17 cellular contexts compared by ENCODE assay signal in genomic region chr14:48319823-48320222, GRCh38.
DNase-seq lines count a peak whose midpoint lies in the region; TF ChIP-seq lines count a peak whose summit lies in the region.
"Had no signal": no experiment of that assay in that cellular context is flagged by ENCODE, and none has a peak within 500 bp of the region (broad histone marks: within the 10 kb centered on the region; RNA-seq: fewer than 3 reads in every experiment).

No MANE protein-coding gene starts in this region.

- H3K4me1 ChIP-seq in A673 (ENCODE audit: insufficient read depth, low read length, poor library complexity, severe bottlenecking): no peaks in the 10 kb centered on the region
- no peaks in the 10 kb centered on the region for H3K4me1 ChIP-seq in neuronal stem cell (ENCODE audit: control insufficient read depth in 2 of 2, insufficient read depth in 1 of 2, low read depth in 1 of 2, low read length in 2 of 2)
- H3K4me1 ChIP-seq: A549, BE2C, BLaER1 had no signal

- H2BK15ac ChIP-seq in neuronal stem cell (ENCODE audit: low read length): no peak overlapping the region

- H3K79me1 ChIP-seq in neuronal stem cell (ENCODE audit: low read depth, low read length): no peaks in the 10 kb centered on the region

- no peak overlapping the region for H2BK12ac ChIP-seq in neuronal stem cell (ENCODE audit: low read length)

- POLR2A ChIA-PET in A673 (lab: Charles Lee; ENCODE audit: low non-redundant PET): no interaction called here

- intact Hi-C loops in A673 (cut with micrococcal nuclease; ENCODE audit: unreplicated experiment): no loop called here

- no peak overlapping the region for H4K8ac ChIP-seq in neuronal stem cell (ENCODE audit: low read depth, low read length)

- H2AK5ac ChIP-seq in neuronal stem cell (ENCODE audit: low read depth, low read length): no peak overlapping the region

- no peak overlapping the region for H3K18ac ChIP-seq in neuronal stem cell (ENCODE audit: low read length)

- CTCF ChIA-PET in A673 (lab: Charles Lee): no interaction called here

- no TSS peak for BruUV-seq in A673 (replicated peaks; lab: Mats Ljungman, UMichigan)

- H3K9me3 ChIP-seq in A673 (ENCODE audit: low read depth, low read length, poor library complexity, severe bottlenecking): no peaks in the 10 kb centered on the region
- no peaks in the 10 kb centered on the region for H3K9me3 ChIP-seq in neuronal stem cell (replicated peaks in 1 of 2; ENCODE audit: control insufficient read depth in 2 of 2, insufficient read depth in 1 of 2, low read depth in 1 of 2, low read length in 2 of 2)
- H3K9me3 ChIP-seq: A549, BE2C, BLaER1 had no signal

- no peak for TF ChIP-seq CTCF in A673 (conservative IDR thresholded peaks at IDR 0.05; ENCODE audit: low read depth, low read length)

- H3K27me3 ChIP-seq in A673 (replicated peaks; ENCODE audit: insufficient read depth, low read depth, low read length, poor library complexity) (no peaks in the 10 kb centered on the region), neuronal stem cell (ENCODE audit: control insufficient read depth in 3 of 3, insufficient read depth in 3 of 3, low read depth in 1 of 3, low read length in 3 of 3) (peaks cover 0 to 7% (median 0%) of the 10 kb centered on the region in 3 experiments)
- H3K27me3 ChIP-seq: BE2C, BLaER1 had no signal

- H2AFZ ChIP-seq in neuronal stem cell (ENCODE audit: low read length): no peak overlapping the region

- H3K9ac ChIP-seq in neuronal stem cell (ENCODE audit: low read depth, low read length, poor library complexity): no peak overlapping the region
- H3K9ac ChIP-seq: BLaER1 had no signal

- no peak overlapping the region for H2BK120ac ChIP-seq in neuronal stem cell (ENCODE audit: low read depth, low read length)

- H3K4me3 ChIP-seq in A673 (ENCODE audit: low read depth, low read length, poor library complexity, severe bottlenecking) (no peak overlapping the region), neuronal stem cell (ENCODE audit: low read length in 2 of 2) (no peak overlapping the region)
- H3K4me3 ChIP-seq: A549, BLaER1 had no signal

- H3K23ac ChIP-seq in neuronal stem cell (ENCODE audit: low read depth, low read length, poor library complexity): no peak overlapping the region

- DNase-seq in A673 (ENCODE audit: low spot score) (peak; percentile 0), NCI-H82 treated with DMSO at 0.1 percent for 48 hours (lab: John Stamatoyannopoulos, UW; ENCODE audit: unreplicated experiment) (peak; percentile 0), neuronal stem cell (ENCODE audit: low spot score) (peak; percentile 24), NCI-H1105 treated with DMSO at 0.1 percent for 48 hours (lab: John Stamatoyannopoulos, UW) (no peak), DMS 273 (lab: John Stamatoyannopoulos, UW; ENCODE audit: unreplicated experiment) (no peak)
- DNase-seq: ACHN; BE2C; C1 segment of cervical spinal cord; CD4-positive, alpha-beta memory T cell; CD4-positive, CD25-positive, alpha-beta regulatory T cell; CD8-positive, alpha-beta memory T cell; COR-L47; DMS79 treated with DMSO at 0.1 percent for 48 hours; GF-D8 had no signal

- H3K14ac ChIP-seq in neuronal stem cell (ENCODE audit: low read length): no peak overlapping the region

- H3K4ac ChIP-seq in neuronal stem cell (ENCODE audit: low read length): no peak overlapping the region

- H3K4me2 ChIP-seq in neuronal stem cell (ENCODE audit: insufficient read depth, low read length, poor library complexity, severe bottlenecking): no peak overlapping the region
- H3K4me2 ChIP-seq: A549, BLaER1 had no signal

- H3K36me3 ChIP-seq in A673 (ENCODE audit: insufficient read depth, low read length, poor library complexity, severe bottlenecking): no peaks in the 10 kb centered on the region
- no peaks in the 10 kb centered on the region for H3K36me3 ChIP-seq in neuronal stem cell (replicated peaks in 1 of 2; ENCODE audit: control insufficient read depth in 2 of 2, insufficient read depth in 2 of 2, low read length in 2 of 2)
- H3K36me3 ChIP-seq: BE2C, BLaER1 had no signal

- H3K27ac ChIP-seq in A673 (ENCODE audit: low read depth, low read length, poor library complexity, severe bottlenecking) (no peak overlapping the region), neuronal stem cell (replicated peaks; ENCODE audit: low read length) (no peak overlapping the region)
- H3K27ac ChIP-seq: 22Rv1, A549, BLaER1 had no signal

- H4K91ac ChIP-seq in neuronal stem cell (ENCODE audit: low read depth, low read length, poor library complexity): no peak overlapping the region

- H2BK5ac ChIP-seq in neuronal stem cell (ENCODE audit: low read length): no peak overlapping the region

Comparison
In these comparisons a context has a peak if more than half of its experiments do, and no peak if none do; other contexts are left out.
1. DNase-seq: peak in A673 (single experiment), NCI-H82 treated with DMSO at 0.1 percent for 48 hours (single experiment) and neuronal stem cell (single experiment); none in NCI-H1105 treated with DMSO at 0.1 percent for 48 hours (single experiment) and DMS 273 (single experiment).